Comparison of ENCODE assay signal across 8 cellular contexts in genomic region chr9:134066923-134067851, GRCh38. TPM values are rescaled to one million over a fixed set of nuclear protein-coding genes. Genes with fewer than 3 reads are reported as not detected.
DNase-seq lines count a peak whose midpoint lies in the region; ATAC-seq, FAIRE-seq and TF ChIP-seq lines count a peak whose summit lies in the region.

No MANE protein-coding gene starts in this region.

- no peak overlapping the region for H2AFZ ChIP-seq in neural cell (ENCODE audit: low read depth, low read length)

- FAIRE-seq in GM19239 (lab: Jason Lieb, UNC) = no peak

- peaks cover 31% of the 10 kb centered on the region for H4K20me1 ChIP-seq in neural cell (ENCODE audit: insufficient read depth)

- H3K36me3 ChIP-seq in neural cell (ENCODE audit: insufficient read depth, low read length) = no peaks in the 10 kb centered on the region

- peak overlapping the region; percentile 80 for H3K27ac ChIP-seq in neural cell (ENCODE audit: low read length)

- no peaks in the 10 kb centered on the region for H3K9me3 ChIP-seq in neural cell (ENCODE audit: low read length)

- H3F3A ChIP-seq in neural cell (ENCODE audit: insufficient read depth, low read length, poor library complexity, severe bottlenecking) = no peaks in the 10 kb centered on the region

- H3K4me2 ChIP-seq in neural cell (ENCODE audit: low read length) = peak overlapping the region; percentile 97

- peaks cover 49% of the 10 kb centered on the region for H3K79me2 ChIP-seq in neural cell (replicated peaks; ENCODE audit: insufficient read depth, low read length)

- H3K9ac ChIP-seq in neural cell (ENCODE audit: low read length) = peak overlapping the region; percentile 87

- H3K4me3 ChIP-seq in neural cell (ENCODE audit: low read length) = peak overlapping the region; percentile 92

- TF ChIP-seq EP300 in neural cell (conservative IDR thresholded peaks at IDR 0.05; ENCODE audit: poor library complexity, severe bottlenecking) = no peak

- ATAC-seq in GM21619 (IDR thresholded peaks at IDR 0.05; ENCODE audit: unreplicated experiment) = peak; percentile 13

- no peaks in the 10 kb centered on the region for H3K27me3 ChIP-seq in neural cell (ENCODE audit: insufficient read depth, low read depth, low read length)

- no peak for TF ChIP-seq CTCF in neural cell (IDR thresholded peaks at IDR 0.05; ENCODE audit: poor library complexity, severe bottlenecking)

- no peaks in the 10 kb centered on the region for H3K9me2 ChIP-seq in neural cell (ENCODE audit: insufficient read depth, low read length)

- TF ChIP-seq RAD21 in neural cell (conservative IDR thresholded peaks at IDR 0.05) = no peak

- DNase-seq in EH (ENCODE audit: low read depth) (peak; percentile 37), M059J (ENCODE audit: low read depth) (peak; percentile 34), fibroblast of gingiva (ENCODE audit: low read depth) (peak; percentile 19), GM19239 (ENCODE audit: insufficient read length, low spot score) (no peak), occipital lobe (lab: John Stamatoyannopoulos, UW) (no peak)
- peak; percentile 61 for DNase-seq in activated T-cell treated with anti-CD3 and anti-CD28 coated beads, Interleukin-2, amount 50 U/mL, for 1 hour

TF ChIP-seq in neural cell, 6 proteins besides CTCF, POLR2A, EP300 and RAD21:
- TF ChIP-seq MXI1 (conservative IDR thresholded peaks at IDR 0.05; ENCODE audit: poor library complexity, severe bottlenecking) = peak; percentile 76
- no peak for TF ChIP-seq TAF1 (IDR thresholded peaks at IDR 0.05; ENCODE audit: low read depth)
- peak; percentile 17 for TF ChIP-seq POLR2AphosphoS5 (IDR thresholded peaks at IDR 0.05)

RNA-seq across cellular contexts. Expression of gene BRD3, which starts 0.6 kb away (rescaled TPM):
- 4.6 and 5.5 TPM in 2 replicates for total RNA-seq in M059J (2014; rRNA removed; shearing (Covaris generic))
- 17.6 and 27.3 TPM in 2 replicates for polyA plus RNA-seq in neural cell
- polyA minus RNA-seq in neural cell = 25.1 and 33.9 TPM in 2 replicates
- 27.6 TPM for total RNA-seq in occipital lobe

RNA-seq across cellular contexts. Expression of gene BRD3OS, which starts 41.9 kb away (rescaled TPM):
- 22.7 and 32.3 TPM in 2 replicates for total RNA-seq in M059J (2014; rRNA removed; shearing (Covaris generic))
- 49.5 and 55.7 TPM in 2 replicates for polyA plus RNA-seq in neural cell
- polyA minus RNA-seq in neural cell = 36.0 and 38.0 TPM in 2 replicates
- 28.4 TPM for total RNA-seq in occipital lobe

Comparison
In these comparisons a context has a peak if more than half of its experiments do, and no peak if none do; other contexts are left out.
1. DNase-seq: peak in EH (single experiment), M059J (single experiment), activated T-cell treated with anti-CD3 and anti-CD28 coated beads, Interleukin-2, amount 50 U/mL, for 1 hour (single experiment) and fibroblast of gingiva (single experiment); none in GM19239 (single experiment) and occipital lobe (single experiment).